ENCODE assay signal across 13 cellular contexts in the genomic region with DNA sequence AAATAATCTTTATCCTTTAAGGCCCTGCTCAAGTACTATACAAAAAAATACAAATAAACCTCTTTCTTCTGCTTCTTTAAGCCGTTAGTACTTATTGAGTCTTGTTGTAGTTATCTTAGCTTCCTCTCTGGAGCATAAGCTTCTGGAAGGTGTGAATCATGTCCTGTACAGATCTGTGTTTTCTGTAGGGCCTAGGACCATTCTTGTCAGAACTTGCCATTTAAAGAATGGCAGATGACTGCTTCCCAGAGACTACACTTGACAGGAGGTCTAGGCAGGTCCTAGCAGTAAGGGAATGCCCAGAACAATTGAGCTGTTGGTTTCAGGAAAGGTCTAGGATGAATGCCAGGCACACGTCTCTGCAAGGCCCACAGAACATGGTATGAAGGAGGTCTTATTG. TPM values are rescaled to one million over a fixed set of nuclear protein-coding genes. Genes with fewer than 3 reads are reported as not detected.
DNase-seq lines count a peak whose midpoint lies in the region; ATAC-seq and TF ChIP-seq lines count a peak whose summit lies in the region.
"Had no signal": no experiment of that assay in that cellular context is flagged by ENCODE, and none has a peak within 500 bp of the region (broad histone marks: within the 10 kb centered on the region; RNA-seq: fewer than 3 reads in every experiment).

No MANE protein-coding gene starts in this region.

- in situ Hi-C loops in GM13976 (cut with MboI; ENCODE audit: low sequenced_read_pairs, unreplicated experiment) = loop anchor here (25.0 kb wide), 1 partner anchor 468 kb away; a partner anchor contains a TSS

- 50 to 66% methylated on average over 2 of the region's 2 CpGs for WGBS in lower leg skin, 2 donors
- WGBS in prostate gland = 57% methylated on average over 2 of the region's 2 CpGs

- no peak for ATAC-seq in Right ventricle myocardium superior (ENCODE audit: poor library complexity)
- peak; percentile 38 for ATAC-seq in activated CD8-positive, alpha-beta T cell treated with anti-CD3 and anti-CD28 coated beads for 36 hours
- peak; percentile 97 for ATAC-seq in foreskin keratinocyte
- ATAC-seq: gastrocnemius medialis had no signal

- no peaks in the 10 kb centered on the region for H3K27me3 Mint-ChIP-seq in activated CD8-positive, alpha-beta T cell treated with anti-CD3 and anti-CD28 coated beads for 36 hours

- H3K4me3 ChIP-seq in left ventricle myocardium inferior = no peak overlapping the region
- no peak overlapping the region for H3K4me3 ChIP-seq in lower leg skin (ENCODE audit: low read depth, poor library complexity, severe bottlenecking)
- no peak overlapping the region for H3K4me3 ChIP-seq in prostate gland
- H3K4me3 ChIP-seq: coronary artery, gastrocnemius medialis had no signal

- H3K4me1 Mint-ChIP-seq in activated CD8-positive, alpha-beta T cell treated with anti-CD3 and anti-CD28 coated beads for 36 hours (ENCODE audit: low read depth) = peaks cover 87% of the 10 kb centered on the region

- intact Hi-C loops in left ventricle myocardium inferior (cut with micrococcal nuclease) = no loop called here
- intact Hi-C loops in Right ventricle myocardium superior (cut with DNase I) = loop anchor here (5.0 kb wide), 1 partner anchor 98 kb away; no protein-coding TSS in a partner anchor
- intact Hi-C loops in activated CD8-positive, alpha-beta T cell treated with anti-CD3 and anti-CD28 coated beads for 36 hours (cut with micrococcal nuclease) = loop anchor here (5.0 kb wide), 3 partner anchors 353 to 513 kb away; a partner anchor contains a TSS
- intact Hi-C loops in lower leg skin (cut with DNase I; ENCODE audit: low total_unique reads) = loop anchor here (10.0 kb wide), 1 partner anchor 75 kb away; no protein-coding TSS in a partner anchor
- intact Hi-C loops in prostate gland (cut with DNase I) = no loop called here

- H3K4me1 ChIP-seq in left ventricle myocardium inferior (peaks cover 100% of the 10 kb centered on the region), foreskin keratinocyte (peaks cover 44% of the 10 kb centered on the region), prostate gland (replicated peaks) (no peaks in the 10 kb centered on the region)

- no peaks in the 10 kb centered on the region for H3K9me3 ChIP-seq in left ventricle myocardium inferior (replicated peaks)
- H3K9me3 ChIP-seq in prostate gland = no peaks in the 10 kb centered on the region
- H3K9me3 ChIP-seq: gastrocnemius medialis, neutrophil had no signal

- H3K9me3 Mint-ChIP-seq in activated CD8-positive, alpha-beta T cell treated with anti-CD3 and anti-CD28 coated beads for 36 hours = no peaks in the 10 kb centered on the region

- TF ChIP-seq POLR2A in lower leg skin (IDR thresholded peaks at IDR 0.05) (no peak), prostate gland (IDR thresholded peaks at IDR 0.05) (no peak)

- peak overlapping the region; percentile 79 for H3K27ac ChIP-seq in left ventricle myocardium inferior (replicated peaks)
- H3K27ac ChIP-seq in foreskin keratinocyte = peak overlapping the region; percentile 74
- no peak overlapping the region for H3K27ac ChIP-seq in prostate gland
- H3K27ac ChIP-seq: coronary artery, neutrophil had no signal

- CTCF ChIA-PET in activated CD8-positive, alpha-beta T cell treated with anti-CD3 and anti-CD28 coated beads for 36 hours (lab: Charles Lee) = no interaction called here

- H3K36me3 ChIP-seq in left ventricle myocardium inferior = no peaks in the 10 kb centered on the region
- H3K36me3 ChIP-seq in prostate gland = no peaks in the 10 kb centered on the region
- H3K36me3 ChIP-seq: gastrocnemius medialis, neutrophil had no signal

- peaks cover 16% of the 10 kb centered on the region for H3K36me3 Mint-ChIP-seq in activated CD8-positive, alpha-beta T cell treated with anti-CD3 and anti-CD28 coated beads for 36 hours (ENCODE audit: low read depth)

- DNase-seq in left ventricle myocardium inferior (no peak), Right ventricle myocardium superior (no peak), foreskin keratinocyte (peak; percentile 96 to 99), lower leg skin (ENCODE audit: low spot score in 2 of 2) (no peak), GM13976 (ENCODE audit: low spot score) (no peak), prostate gland (ENCODE audit: low spot score) (no peak)
- DNase-seq in activated CD8-positive, alpha-beta T cell treated with anti-CD3 and anti-CD28 coated beads for 36 hours = no peak
- no peak for DNase-seq in stimulated activated CD4-positive, alpha-beta T cell treated with anti-CD3 and anti-CD28 coated beads, Interleukin-4, amount 100 ng/mL, for 1 hour
- DNase-seq: gastrocnemius medialis, MV-4-11, T1000 had no signal

- TF ChIP-seq CTCF in left ventricle myocardium inferior (IDR thresholded peaks at IDR 0.05; ENCODE audit: borderline replicate concordance) (no peak), foreskin keratinocyte (conservative IDR thresholded peaks at IDR 0.05) (no peak), lower leg skin (IDR thresholded peaks at IDR 0.05) (no peak), GM13976 (IDR thresholded peaks at IDR 0.05; ENCODE audit: borderline replicate concordance, control extremely low read depth, extremely low read depth, insufficient read depth, missing control alignments) (no peak), prostate gland (IDR thresholded peaks at IDR 0.05) (no peak)
- no peak for TF ChIP-seq CTCF in activated CD8-positive, alpha-beta T cell treated with anti-CD3 and anti-CD28 coated beads for 36 hours (IDR thresholded peaks at IDR 0.05)

- no peaks in the 10 kb centered on the region for H3K27me3 ChIP-seq in left ventricle myocardium inferior (ENCODE audit: low read depth)
- H3K27me3 ChIP-seq in foreskin keratinocyte = no peaks in the 10 kb centered on the region
- no peaks in the 10 kb centered on the region for H3K27me3 ChIP-seq in prostate gland (replicated peaks; ENCODE audit: insufficient read depth)
- H3K27me3 ChIP-seq: gastrocnemius medialis, neutrophil had no signal

- H3K27ac Mint-ChIP-seq in activated CD8-positive, alpha-beta T cell treated with anti-CD3 and anti-CD28 coated beads for 36 hours = peak overlapping the region; percentile 95

- peak overlapping the region; percentile 10 for H3K4me3 Mint-ChIP-seq in activated CD8-positive, alpha-beta T cell treated with anti-CD3 and anti-CD28 coated beads for 36 hours

- POLR2A ChIA-PET in activated CD8-positive, alpha-beta T cell treated with anti-CD3 and anti-CD28 coated beads for 36 hours (lab: Charles Lee) = interaction anchor here (0.8 to 1.6 kb wide), 2 partner anchors 8 to 28 kb away, joined by 3 to 5 read pairs; no protein-coding TSS in a partner anchor

RNA-seq across cellular contexts. Expression of a gene that starts 12.9 kb away (rescaled TPM):
- 254 TPM for total RNA-seq in left ventricle myocardium inferior
- 185 TPM for total RNA-seq in Right ventricle myocardium superior
- 10 to 100 TPM; 71.4 to 76.4 TPM for total RNA-seq in activated CD8-positive, alpha-beta T cell treated with anti-CD3 and anti-CD28 coated beads for 36 hours
- total RNA-seq in foreskin keratinocyte = 30.0 and 33.2 TPM in 2 replicates
- 6.9 and 9.2 TPM in 2 replicates for polyA plus RNA-seq in foreskin keratinocyte
- total RNA-seq in lower leg skin = 10 to 100 TPM; 50.4 to 71.6 (median 57.3) TPM
- 10 to 100 TPM; 53.3 to 70.9 TPM for total RNA-seq in prostate gland

Comparison
In these comparisons a context has a peak if more than half of its experiments do, and no peak if none do; other contexts are left out.
1. intact Hi-C loops: an anchor here in Right ventricle myocardium superior (5.0 kb wide), activated CD8-positive, alpha-beta T cell treated with anti-CD3 and anti-CD28 coated beads for 36 hours (5.0 kb wide) and lower leg skin (10.0 kb wide); none called in left ventricle myocardium inferior and prostate gland.
2. DNase-seq: peak in foreskin keratinocyte (2 of 2); none in left ventricle myocardium inferior (single experiment), Right ventricle myocardium superior (single experiment), activated CD8-positive, alpha-beta T cell treated with anti-CD3 and anti-CD28 coated beads for 36 hours (single experiment), stimulated activated CD4-positive, alpha-beta T cell treated with anti-CD3 and anti-CD28 coated beads, Interleukin-4, amount 100 ng/mL, for 1 hour (single experiment), lower leg skin (0 of 2), GM13976 (single experiment) and prostate gland (single experiment).
3. H3K27ac ChIP-seq: peak in left ventricle myocardium inferior (single experiment) and foreskin keratinocyte (single experiment); none in prostate gland (0 of 2).